Comparison of ENCODE assay signal across 1 cellular context in the genomic region with DNA sequence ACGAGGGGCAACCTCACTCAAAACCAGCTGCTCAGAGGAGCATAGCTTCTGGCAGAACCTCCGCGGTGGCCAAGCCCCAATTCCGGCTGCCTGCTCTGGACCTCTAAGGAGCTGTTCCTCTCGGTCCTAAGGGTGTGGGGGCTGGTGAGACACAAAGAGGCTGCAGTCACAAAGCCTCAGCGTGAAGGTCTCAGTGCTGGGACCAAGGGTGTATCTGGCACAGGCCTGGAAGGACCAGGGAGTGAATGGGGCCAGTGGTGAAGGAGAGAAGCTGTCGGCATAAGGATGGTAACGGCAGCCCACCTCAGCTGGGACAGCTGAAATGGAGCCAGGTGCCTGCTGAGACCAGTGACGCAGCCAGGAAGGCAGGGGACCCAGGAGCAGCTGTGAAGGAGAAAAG.
A peak's percentile ranks its signal among the peaks of the same experiment; 100 is the strongest.
TF ChIP-seq lines count a peak whose summit lies in the region.

No MANE protein-coding gene starts in this region.

TF ChIP-seq in HepG2, 621 proteins besides CTCF, POLR2A, EP300 and RAD21:
- TF ChIP-seq, protein P1, sequence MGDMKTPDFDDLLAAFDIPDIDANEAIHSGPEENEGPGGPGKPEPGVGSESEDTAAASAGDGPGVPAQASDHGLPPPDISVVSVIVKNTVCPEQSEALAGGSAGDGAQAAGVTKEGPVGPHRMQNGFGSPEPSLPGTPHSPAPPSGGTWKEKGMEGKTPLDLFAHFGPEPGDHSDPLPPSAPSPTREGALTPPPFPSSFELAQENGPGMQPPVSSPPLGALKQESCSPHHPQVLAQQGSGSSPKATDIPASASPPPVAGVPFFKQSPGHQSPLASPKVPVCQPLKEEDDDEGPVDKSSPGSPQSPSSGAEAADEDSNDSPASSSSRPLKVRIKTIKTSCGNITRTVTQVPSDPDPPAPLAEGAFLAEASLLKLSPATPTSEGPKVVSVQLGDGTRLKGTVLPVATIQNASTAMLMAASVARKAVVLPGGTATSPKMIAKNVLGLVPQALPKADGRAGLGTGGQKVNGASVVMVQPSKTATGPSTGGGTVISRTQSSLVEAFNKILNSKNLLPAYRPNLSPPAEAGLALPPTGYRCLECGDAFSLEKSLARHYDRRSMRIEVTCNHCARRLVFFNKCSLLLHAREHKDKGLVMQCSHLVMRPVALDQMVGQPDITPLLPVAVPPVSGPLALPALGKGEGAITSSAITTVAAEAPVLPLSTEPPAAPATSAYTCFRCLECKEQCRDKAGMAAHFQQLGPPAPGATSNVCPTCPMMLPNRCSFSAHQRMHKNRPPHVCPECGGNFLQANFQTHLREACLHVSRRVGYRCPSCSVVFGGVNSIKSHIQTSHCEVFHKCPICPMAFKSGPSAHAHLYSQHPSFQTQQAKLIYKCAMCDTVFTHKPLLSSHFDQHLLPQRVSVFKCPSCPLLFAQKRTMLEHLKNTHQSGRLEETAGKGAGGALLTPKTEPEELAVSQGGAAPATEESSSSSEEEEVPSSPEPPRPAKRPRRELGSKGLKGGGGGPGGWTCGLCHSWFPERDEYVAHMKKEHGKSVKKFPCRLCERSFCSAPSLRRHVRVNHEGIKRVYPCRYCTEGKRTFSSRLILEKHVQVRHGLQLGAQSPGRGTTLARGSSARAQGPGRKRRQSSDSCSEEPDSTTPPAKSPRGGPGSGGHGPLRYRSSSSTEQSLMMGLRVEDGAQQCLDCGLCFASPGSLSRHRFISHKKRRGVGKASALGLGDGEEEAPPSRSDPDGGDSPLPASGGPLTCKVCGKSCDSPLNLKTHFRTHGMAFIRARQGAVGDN (CRISPR knock-in tag; IDR thresholded peaks at IDR 0.05), result 0 out of 2 replicates have a peak, but pooled peaks have one; percentile 1
- TF ChIP-seq PPARG (CRISPR knock-in tag; conservative IDR thresholded peaks at IDR 0.05), result no peak
